Comparison of ENCODE assay signal across 12 cellular contexts in genomic region chr12:116346751-116347150, GRCh38.
DNase-seq lines count a peak whose midpoint lies in the region; ATAC-seq and TF ChIP-seq lines count a peak whose summit lies in the region.
"Had no signal": no experiment of that assay in that cellular context is flagged by ENCODE, and none has a peak within 500 bp of the region (broad histone marks: within the 10 kb centered on the region; RNA-seq: fewer than 3 reads in every experiment).

No MANE protein-coding gene starts in this region.

- H3K4me1 Mint-ChIP-seq in nephron: peaks cover 23% of the 10 kb centered on the region

- peaks cover 22% of the 10 kb centered on the region for H3K9me3 Mint-ChIP-seq in nephron

- peak overlapping the region; percentile 12 to 61 (median 57) for H3K27ac Mint-ChIP-seq in nephron

- H3K27me3 Mint-ChIP-seq in nephron (ENCODE audit: low read depth): no peaks in the 10 kb centered on the region

- DNase-seq in AG10803 (ENCODE audit: low read depth): peak; percentile 91
- DNase-seq in NCI-H446 (lab: John Stamatoyannopoulos, UW): peak; percentile 72 to 83
- DNase-seq in dermis microvascular lymphatic vessel endothelial cell (ENCODE audit: low read depth in 2 of 2): peak; percentile 50 to 90
- no peak for DNase-seq in activated CD8-positive, alpha-beta memory T cell treated with anti-CD3 and anti-CD28 coated beads for 24 hours
- DNase-seq in SIG-M5 treated with dmso at 0.1 percent for 504 hours (lab: John Stamatoyannopoulos, UW; ENCODE audit: unreplicated experiment): no peak
- DNase-seq: activated T-cell treated with anti-CD3 and anti-CD28 coated beads, Interleukin-2, amount 50 U/mL, for 1 hour; DMS153; NCI-H1417 had no signal

- H3K36me3 Mint-ChIP-seq in nephron (ENCODE audit: low read depth): no peaks in the 10 kb centered on the region

- no peak overlapping the region for H3K4me3 ChIP-seq in AG10803 (ENCODE audit: low read length)
- H3K4me3 ChIP-seq: SK-N-MC had no signal

- TF ChIP-seq CTCF in AG10803 (conservative IDR thresholded peaks at IDR 0.05; ENCODE audit: low read length) (no peak), nephron (IDR thresholded peaks at IDR 0.05; ENCODE audit: unreplicated experiment in 3 of 3) (no peak)

- ATAC-seq in GM21825 (IDR thresholded peaks at IDR 0.05; ENCODE audit: unreplicated experiment) (no peak), GM18517 (IDR thresholded peaks at IDR 0.05; ENCODE audit: unreplicated experiment) (no peak)

- no peak overlapping the region for H3K4me3 Mint-ChIP-seq in nephron

Comparison
In these comparisons a context has a peak if more than half of its experiments do, and no peak if none do; other contexts are left out.
1. DNase-seq: peak in AG10803 (single experiment), NCI-H446 (2 of 2) and dermis microvascular lymphatic vessel endothelial cell (2 of 2); none in activated CD8-positive, alpha-beta memory T cell treated with anti-CD3 and anti-CD28 coated beads for 24 hours (single experiment) and SIG-M5 treated with dmso at 0.1 percent for 504 hours (single experiment).